ENCODE assay signal across 8 cellular contexts in genomic region chr19:19321143-19321577, GRCh38. TPM values are rescaled to one million over a fixed set of nuclear protein-coding genes. Genes with fewer than 3 reads are reported as not detected.
A peak's percentile ranks its signal among the peaks of the same experiment; 100 is the strongest.
DNase-seq lines count a peak whose midpoint lies in the region; ATAC-seq and TF ChIP-seq lines count a peak whose summit lies in the region.

No MANE protein-coding gene starts in this region.

- H3K9me3 ChIP-seq in A673 (ENCODE audit: low read depth, low read length, poor library complexity, severe bottlenecking): no peaks in the 10 kb centered on the region
- H3K9me3 ChIP-seq in OCI-LY1 (ENCODE audit: low read length): no peaks in the 10 kb centered on the region
- no peaks in the 10 kb centered on the region for H3K9me3 ChIP-seq in lung (ENCODE audit: control insufficient read depth in 2 of 2, insufficient read depth in 1 of 2, low read length in 1 of 2)
- H3K9me3 ChIP-seq in upper lobe of right lung: no peaks in the 10 kb centered on the region

- peak overlapping the region; percentile 85 for H3K4me3 ChIP-seq in A673 (ENCODE audit: low read depth, low read length, poor library complexity, severe bottlenecking)
- H3K4me3 ChIP-seq in OCI-LY1 (ENCODE audit: low read depth, low read length, poor library complexity, severe bottlenecking): peak overlapping the region; percentile 86
- H3K4me3 ChIP-seq in lung: peak overlapping the region; percentile 100
- H3K4me3 ChIP-seq in upper lobe of right lung: peak overlapping the region; percentile 98

- BruUV-seq in A673 (replicated peaks; lab: Mats Ljungman, UMichigan): no TSS peak

- peak overlapping the region; percentile 87 for H3K4me2 ChIP-seq in OCI-LY1 (ENCODE audit: low read length)

- peaks cover 7% of the 10 kb centered on the region for H3K4me1 ChIP-seq in A673 (ENCODE audit: insufficient read depth, low read length, poor library complexity, severe bottlenecking)
- H3K4me1 ChIP-seq in OCI-LY1 (ENCODE audit: insufficient read depth, low read length, severe bottlenecking): peaks cover 28% of the 10 kb centered on the region
- peaks cover 5 to 17% of the 10 kb centered on the region in 2 donors for H3K4me1 ChIP-seq in lung (ENCODE audit: control insufficient read depth in 2 of 2, insufficient read depth in 2 of 2, low read length in 2 of 2)
- H3K4me1 ChIP-seq in upper lobe of right lung: peaks cover 30% of the 10 kb centered on the region

- CTCF ChIA-PET in A673 (lab: Charles Lee): no interaction called here

- TF ChIP-seq CTCF in A673 (conservative IDR thresholded peaks at IDR 0.05; ENCODE audit: low read depth, low read length) (no peak), OCI-LY1 (IDR thresholded peaks at IDR 0.05; ENCODE audit: low read length) (no peak), lung (IDR thresholded peaks at IDR 0.05; ENCODE audit: control extremely low read depth, extremely low read depth) (no peak), upper lobe of right lung (IDR thresholded peaks at IDR 0.05) (no peak)

- H3K27me3 ChIP-seq in A673 (replicated peaks; ENCODE audit: insufficient read depth, low read depth, low read length, poor library complexity): no peaks in the 10 kb centered on the region
- H3K27me3 ChIP-seq in OCI-LY1 (ENCODE audit: insufficient read depth, low read length): no peaks in the 10 kb centered on the region
- H3K27me3 ChIP-seq in lung (ENCODE audit: control insufficient read depth, insufficient read depth): no peaks in the 10 kb centered on the region
- H3K27me3 ChIP-seq in upper lobe of right lung: no peaks in the 10 kb centered on the region

- ATAC-seq in GM21381 (IDR thresholded peaks at IDR 0.05; ENCODE audit: unreplicated experiment) (peak; percentile 14), lung (ENCODE audit: insufficient read depth, low FRiP score) (peak; percentile 5), upper lobe of right lung (peak; percentile 1), GM18907 (IDR thresholded peaks at IDR 0.05; ENCODE audit: unreplicated experiment) (no peak)

- no peaks in the 10 kb centered on the region for H3K9me2 ChIP-seq in OCI-LY1 (ENCODE audit: low read depth, low read length)

- H3K9ac ChIP-seq in OCI-LY1 (ENCODE audit: low read length): peak overlapping the region; percentile 83

- 1% methylated on average over 33 of the region's 33 CpGs for WGBS in lung, 2 donors

- H2AFZ ChIP-seq in OCI-LY1 (ENCODE audit: low read length): no peak overlapping the region

- intact Hi-C loops in A673 (cut with micrococcal nuclease; ENCODE audit: unreplicated experiment): no loop called here
- intact Hi-C loops in upper lobe of right lung (cut with DNase I): no loop called here

- H4K20me1 ChIP-seq in OCI-LY1 (ENCODE audit: insufficient read depth, low read length): no peaks in the 10 kb centered on the region

- H3K79me2 ChIP-seq in OCI-LY1 (ENCODE audit: insufficient read depth, low read length): peaks cover 51% of the 10 kb centered on the region

- DNase-seq in A673 (ENCODE audit: low spot score): no peak
- no peak for DNase-seq in lung (ENCODE audit: low spot score)
- DNase-seq in upper lobe of right lung: no peak
- no peak for DNase-seq in stimulated activated naive CD4-positive, alpha-beta T cell treated with Interleukin-2 at 50 U/mL for 16 hours (lab: John Stamatoyannopoulos, UW)

- no peaks in the 10 kb centered on the region for H3F3A ChIP-seq in OCI-LY1 (ENCODE audit: insufficient read depth, low read length)

- H3K36me3 ChIP-seq in A673 (ENCODE audit: insufficient read depth, low read length, poor library complexity, severe bottlenecking) (peaks cover 30% of the 10 kb centered on the region), OCI-LY1 (ENCODE audit: insufficient read depth, low read length) (peaks cover 37% of the 10 kb centered on the region), lung (ENCODE audit: control insufficient read depth in 2 of 2, insufficient read depth in 2 of 2, low read length in 2 of 2) (peaks cover 3 to 14% of the 10 kb centered on the region in 2 donors), upper lobe of right lung (peaks cover 36% of the 10 kb centered on the region)

- POLR2A ChIA-PET in A673 (lab: Charles Lee; ENCODE audit: low non-redundant PET): no interaction called here

- H3K27ac ChIP-seq in A673 (ENCODE audit: low read depth, low read length, poor library complexity, severe bottlenecking) (peak overlapping the region; percentile 95), OCI-LY1 (ENCODE audit: low read depth, low read length, poor library complexity, severe bottlenecking) (peak overlapping the region; percentile 75), cingulate gyrus (ENCODE audit: low read depth, low read length) (peak overlapping the region; percentile 96), lung (ENCODE audit: low read depth in 1 of 2, low read length in 1 of 2) (peak overlapping the region; percentile 78 to 96), upper lobe of right lung (peak overlapping the region; percentile 97)

RNA-seq across cellular contexts. Expression of gene MAU2, which starts 0.5 kb away (rescaled TPM):
- total RNA-seq in A673 (2021) (66.7 and 72.6 TPM in 2 replicates), lung (10 to 100 TPM; 64.4 to 68.0 TPM), upper lobe of right lung (60.5 TPM)
- polyA plus RNA-seq in lung: 10 to 100 TPM; 21.6 to 24.7 TPM

RNA-seq across cellular contexts. Expression of gene SUGP1, which starts 0.9 kb away (rescaled TPM):
- total RNA-seq in A673 (2021) (73.8 and 86.1 TPM in 2 replicates), lung (10 to 100 TPM; 22.3 to 42.8 TPM), upper lobe of right lung (40.1 TPM)
- 10 to 100 TPM; 27.9 to 29.5 TPM for polyA plus RNA-seq in lung

RNA-seq across cellular contexts. Expression of gene TM6SF2, which starts 48.1 kb away (rescaled TPM):
- total RNA-seq in A673 (2021) (not detected in 2 replicates), lung (1 to 10 TPM in 1 of 2 donors, under 1 TPM in 1; 0.74 to 2.4 TPM), upper lobe of right lung (1.4 TPM)
- under 1 TPM; 0.23 to 0.33 TPM for polyA plus RNA-seq in lung
